In the genomic region with DNA sequence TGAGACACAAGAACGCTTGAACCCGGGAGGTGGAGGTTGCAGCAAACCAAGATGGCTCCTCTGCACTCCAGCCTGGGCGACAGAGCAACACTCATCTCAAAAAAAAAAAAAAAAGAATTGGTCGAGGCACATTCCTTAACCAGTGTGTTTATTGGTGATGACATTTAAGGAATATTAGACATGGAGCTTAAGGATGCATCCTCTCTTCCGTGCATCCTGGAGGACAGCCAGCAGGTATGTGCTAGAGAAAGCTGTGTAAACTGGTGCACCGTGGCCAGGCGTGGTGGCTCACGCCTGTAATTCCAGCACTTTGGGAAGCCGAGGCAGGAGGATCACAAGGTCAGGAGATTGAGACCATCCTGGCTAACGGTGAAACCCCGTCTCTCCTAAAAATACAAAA, we compare ENCODE assay signal across 21 cellular contexts. TPM values are rescaled to one million over a fixed set of nuclear protein-coding genes. Genes with fewer than 3 reads are reported as not detected.
A peak's percentile ranks its signal among the peaks of the same experiment; 100 is the strongest.
DNase-seq lines count a peak whose midpoint lies in the region; ATAC-seq, FAIRE-seq and TF ChIP-seq lines count a peak whose summit lies in the region.
"Had no signal": no experiment of that assay in that cellular context is flagged by ENCODE, and none has a peak within 500 bp of the region (broad histone marks: within the 10 kb centered on the region; RNA-seq: fewer than 3 reads in every experiment).

No MANE protein-coding gene starts in this region.

- intact Hi-C loops in HepG2 (cut with micrococcal nuclease; ENCODE audit: unreplicated experiment) (no loop called here), right lobe of liver (cut with DNase I) (no loop called here)
- intact Hi-C loops in activated CD4-positive, alpha-beta memory T cell treated with anti-CD3 and anti-CD28 coated beads for 36 hours (cut with micrococcal nuclease), result loop anchor here (10.0 kb wide), 1 partner anchor 522 kb away; a partner anchor contains a TSS

- in situ Hi-C loops in HepG2 (cut with HindIII; ENCODE audit: extremely low pct_ligation_motif_present, low pct_unique_long_range_greater_than_20kb), result no loop called here

- POLR2A ChIA-PET in HepG2 (lab: Yijun Ruan, JAX), result interaction anchor here (0.7 to 1.4 kb wide), 2 partner anchors 26 to 29 kb away, joined by 3 read pairs; no protein-coding TSS in a partner anchor
- POLR2A ChIA-PET in activated CD4-positive, alpha-beta memory T cell treated with anti-CD3 and anti-CD28 coated beads for 36 hours (lab: Charles Lee), result interaction anchor here (0.6 kb wide), 1 partner anchor 47 kb away, joined by 3 read pairs; no protein-coding TSS in a partner anchor

- H2AFZ ChIP-seq in HepG2 (ENCODE audit: low read length), result no peak overlapping the region
- H2AFZ ChIP-seq: GM23248 had no signal

- H3K36me3 Mint-ChIP-seq in activated CD4-positive, alpha-beta memory T cell treated with anti-CD3 and anti-CD28 coated beads for 36 hours, result peaks cover 45% of the 10 kb centered on the region

- H3K36me3 ChIP-seq in HepG2 (replicated peaks in 1 of 2; ENCODE audit: control insufficient read depth in 1 of 2, insufficient read depth in 2 of 2, low read length in 2 of 2) (peaks cover 30 to 72% of the 10 kb centered on the region in 2 experiments), right lobe of liver (peaks cover 0 to 81% (median 40%) of the 10 kb centered on the region in 4 donors)

- BruUV-seq in HepG2 (replicated peaks; lab: Mats Ljungman, UMichigan), result no TSS peak

- no peak for ATAC-seq in HepG2
- ATAC-seq in right lobe of liver, result no peak
- ATAC-seq in GM21786 (IDR thresholded peaks at IDR 0.05; ENCODE audit: unreplicated experiment), result no peak

- DNase-seq in HepG2 (ENCODE audit: low spot score) (no peak), right lobe of liver (no peak), epithelial cell of prostate (ENCODE audit: low read depth, low spot score) (no peak)
- DNase-seq in activated CD4-positive, alpha-beta memory T cell treated with anti-CD3 and anti-CD28 coated beads for 36 hours, result no peak
- DNase-seq: ACHN; BE2C; C1 segment of cervical spinal cord; CD4-positive, CD25-positive, alpha-beta regulatory T cell; CD8-positive, alpha-beta memory T cell; COR-L47; DMS 273 treated with DMSO at 0.1 percent for 48 hours; DMS53; DND-41; EL; GM23248 had no signal

- H3K4me1 Mint-ChIP-seq in activated CD4-positive, alpha-beta memory T cell treated with anti-CD3 and anti-CD28 coated beads for 36 hours (ENCODE audit: low read depth), result peaks cover 24% of the 10 kb centered on the region

- no peak for TF ChIP-seq POLR2A in HepG2 (IDR thresholded peaks at IDR 0.05; ENCODE audit: insufficient read depth in 1 of 2, low read depth in 2 of 2, low read length in 2 of 2)
- TF ChIP-seq POLR2A in right lobe of liver (IDR thresholded peaks at IDR 0.05), result no peak

- no peak overlapping the region for H3K9ac ChIP-seq in HepG2 (ENCODE audit: insufficient read depth, low read depth, low read length)
- H3K9ac ChIP-seq: GM23248 had no signal

- H3K9me3 Mint-ChIP-seq in activated CD4-positive, alpha-beta memory T cell treated with anti-CD3 and anti-CD28 coated beads for 36 hours, result no peaks in the 10 kb centered on the region
- H3K9me3 Mint-ChIP-seq: CD4-positive, CD25-positive, alpha-beta regulatory T cell; CD8-positive, alpha-beta memory T cell had no signal

- TF ChIP-seq CTCF in HepG2 (CRISPR knock-in tag; IDR thresholded peaks at IDR 0.05) (no peak), right lobe of liver (IDR thresholded peaks at IDR 0.05) (no peak)

- no peak overlapping the region for H3K27ac ChIP-seq in HepG2 (ENCODE audit: extremely low read length, insufficient read depth, low read length)
- no peak overlapping the region for H3K27ac ChIP-seq in right lobe of liver
- peak overlapping the region; percentile 94 for H3K27ac ChIP-seq in epithelial cell of prostate
- H3K27ac ChIP-seq: GM23248 had no signal

- FAIRE-seq in HepG2 (lab: Jason Lieb, UNC), result no peak
- FAIRE-seq: A204.1, GM12878, GM19239 had no signal

- 0 out of 2 replicates have a peak, but pooled peaks cover 7% of the 10 kb centered on the region for H4K20me1 ChIP-seq in HepG2 (ENCODE audit: insufficient read depth, low read length)

- TF ChIP-seq EP300 in HepG2 (IDR thresholded peaks at IDR 0.05; ENCODE audit: low read depth in 2 of 2, low read length in 2 of 2) (no peak), HepG2 (CRISPR knock-in tag; IDR thresholded peaks at IDR 0.05; ENCODE audit: borderline replicate concordance) (no peak)

- H3K4me1 ChIP-seq in HepG2 (ENCODE audit: insufficient read depth, low read length), result peaks cover 41% of the 10 kb centered on the region
- peaks cover 0 to 32% (median 13%) of the 10 kb centered on the region in 4 donors for H3K4me1 ChIP-seq in right lobe of liver
- H3K4me1 ChIP-seq: BE2C, HAP-1 had no signal

- no peaks in the 10 kb centered on the region for H3K27me3 Mint-ChIP-seq in activated CD4-positive, alpha-beta memory T cell treated with anti-CD3 and anti-CD28 coated beads for 36 hours
- H3K27me3 Mint-ChIP-seq: CD4-positive, CD25-positive, alpha-beta regulatory T cell; CD8-positive, alpha-beta memory T cell had no signal

- peaks cover 17% of the 10 kb centered on the region for H3K79me2 ChIP-seq in HepG2 (ENCODE audit: insufficient read depth, low read length)

- H3K27me3 ChIP-seq in HepG2 (ENCODE audit: control insufficient read depth in 1 of 2, insufficient read depth in 2 of 2, low read length in 2 of 2) (no peaks in the 10 kb centered on the region), right lobe of liver (no peaks in the 10 kb centered on the region)
- H3K27me3 ChIP-seq: BE2C had no signal

- H3K9me3 ChIP-seq in HepG2 (ENCODE audit: low read length) (no peaks in the 10 kb centered on the region), right lobe of liver (no peaks in the 10 kb centered on the region)
- H3K9me3 ChIP-seq: BE2C, HAP-1 had no signal

- no peak overlapping the region for H3K27ac Mint-ChIP-seq in activated CD4-positive, alpha-beta memory T cell treated with anti-CD3 and anti-CD28 coated beads for 36 hours
- H3K27ac Mint-ChIP-seq: CD8-positive, alpha-beta memory T cell had no signal

- no peak for TF ChIP-seq RAD21 in HepG2 (CRISPR knock-in tag; IDR thresholded peaks at IDR 0.05)

- 96% methylated on average over 11 of the region's 11 CpGs for WGBS in HepG2 (ENCODE audit: low lambda C conversion rate)
- WGBS in right lobe of liver (ENCODE audit: insufficient coverage, low coverage, low lambda C conversion rate, missing lambda C conversion rate), result 84% methylated on average over 6 of the region's 11 CpGs

- H3K4me3 Mint-ChIP-seq in activated CD4-positive, alpha-beta memory T cell treated with anti-CD3 and anti-CD28 coated beads for 36 hours, result no peak overlapping the region
- H3K4me3 Mint-ChIP-seq: CD4-positive, CD25-positive, alpha-beta regulatory T cell; CD8-positive, alpha-beta memory T cell had no signal

- H3K4me3 ChIP-seq in HepG2 (replicated peaks in 1 of 3; ENCODE audit: insufficient read depth in 1 of 3, low read depth in 2 of 3, low read length in 3 of 3) (no peak overlapping the region), right lobe of liver (no peak overlapping the region)
- H3K4me3 ChIP-seq: GM12878, GM23248, HAP-1 had no signal

- no peak overlapping the region for H3K4me2 ChIP-seq in HepG2 (ENCODE audit: low read depth, low read length)

- CTCF ChIA-PET in HepG2 (lab: Yijun Ruan, JAX; ENCODE audit: low intra/inter-chr PET ratio, low total read pairs), result no interaction called here
- CTCF ChIA-PET in activated CD4-positive, alpha-beta memory T cell treated with anti-CD3 and anti-CD28 coated beads for 36 hours (lab: Charles Lee), result interaction anchor here (0.7 to 1.0 kb wide), 2 partner anchors 26 to 827 kb away, joined by 3 read pairs; no protein-coding TSS in a partner anchor

RNA-seq across cellular contexts. Expression of a gene that starts 11.8 kb away (rescaled TPM):
- total RNA-seq in HepG2 (2016; rRNA removed; fragmentation: Illumina TruSeq; extraction: Trizol) (60.6 and 64.5 TPM in 2 replicates), right lobe of liver (100 to 1,000 TPM in 2 of 6 experiments, 10 to 100 TPM in 4; 24.5 to 147 (median 80.1) TPM)
- total RNA-seq in HepG2 (2016; cell fraction: cytosol; rRNA removed; fragmentation: Illumina TruSeq; extraction: Trizol; ENCODE audit: low read depth), result 591 and 606 TPM in 2 replicates
- 52.3 and 68.3 TPM in 2 replicates for total RNA-seq in HepG2 (2016; cell fraction: insoluble cytoplasmic fraction; rRNA removed; fragmentation: Illumina TruSeq; extraction: Trizol)
- total RNA-seq in HepG2 (2016; cell fraction: membrane; rRNA removed; fragmentation: Illumina TruSeq; extraction: Trizol), result 187 and 224 TPM in 2 replicates
- total RNA-seq in HepG2 (2016; cell fraction: nucleus; rRNA removed; fragmentation: Illumina TruSeq; extraction: Trizol), result 44.7 and 53.4 TPM in 2 replicates
- 46.0 and 46.4 TPM in 2 replicates for polyA plus RNA-seq in HepG2 (2011; rRNA removed)
- 21.4 and 28.4 TPM in 2 replicates for polyA plus RNA-seq in HepG2 (2011; cell fraction: cytosol; rRNA removed)
- 34.0 and 37.5 TPM in 2 replicates for polyA plus RNA-seq in HepG2 (2011; cell fraction: nucleus; rRNA removed)
- polyA plus RNA-seq in HepG2 (2012), result 28.8 and 32.8 TPM in 2 replicates
- polyA plus RNA-seq in HepG2 (2016; cell fraction: cytosol; fragmentation: Illumina TruSeq; extraction: Trizol; ENCODE audit: low read depth), result 2.2 and 2.3 TPM in 2 replicates
- polyA plus RNA-seq in HepG2 (2016; cell fraction: insoluble cytoplasmic fraction; fragmentation: Illumina TruSeq; extraction: Trizol; ENCODE audit: low read depth), result 25.2 and 27.2 TPM in 2 replicates
- 4.6 and 5.7 TPM in 2 replicates for polyA plus RNA-seq in HepG2 (2016; cell fraction: membrane; fragmentation: Illumina TruSeq; extraction: Trizol; ENCODE audit: low read depth)
- 83.3 and 87.6 TPM in 2 replicates for polyA plus RNA-seq in HepG2 (2016; cell fraction: nucleus; fragmentation: Illumina TruSeq; extraction: Trizol; ENCODE audit: insufficient read depth, low read depth)
- polyA minus RNA-seq in HepG2 (2011; rRNA and poly(A)+ RNA removed; ENCODE audit: low replicate concordance), result 56.7 and 119 TPM in 2 replicates
- 60.1 and 60.2 TPM in 2 replicates for polyA minus RNA-seq in HepG2 (2011; cell fraction: cytosol; rRNA and poly(A)+ RNA removed)
- 53.6 and 70.4 TPM in 2 replicates for polyA minus RNA-seq in HepG2 (2011; cell fraction: nucleus; rRNA and poly(A)+ RNA removed)
- total RNA-seq in activated CD4-positive, alpha-beta memory T cell treated with anti-CD3 and anti-CD28 coated beads for 36 hours, result 10 to 100 TPM; 49.1 to 50.6 TPM

RNA-seq across cellular contexts. Expression of a gene that starts 22.4 kb away (rescaled TPM):
- total RNA-seq in HepG2 (2016; rRNA removed; fragmentation: Illumina TruSeq; extraction: Trizol) (10.0 and 11.8 TPM in 2 replicates), right lobe of liver (1 to 10 TPM; 4.3 to 8.1 (median 5.7) TPM)
- 3.2 and 3.8 TPM in 2 replicates for total RNA-seq in HepG2 (2016; cell fraction: cytosol; rRNA removed; fragmentation: Illumina TruSeq; extraction: Trizol; ENCODE audit: low read depth)
- 9.0 and 11.1 TPM in 2 replicates for total RNA-seq in HepG2 (2016; cell fraction: insoluble cytoplasmic fraction; rRNA removed; fragmentation: Illumina TruSeq; extraction: Trizol)
- total RNA-seq in HepG2 (2016; cell fraction: membrane; rRNA removed; fragmentation: Illumina TruSeq; extraction: Trizol), result 5.6 and 5.8 TPM in 2 replicates
- total RNA-seq in HepG2 (2016; cell fraction: nucleus; rRNA removed; fragmentation: Illumina TruSeq; extraction: Trizol), result 6.2 and 6.3 TPM in 2 replicates
- polyA plus RNA-seq in HepG2 (2011; rRNA removed), result 7.0 and 8.5 TPM in 2 replicates
- polyA plus RNA-seq in HepG2 (2011; cell fraction: cytosol; rRNA removed), result 6.5 and 7.7 TPM in 2 replicates
- polyA plus RNA-seq in HepG2 (2011; cell fraction: nucleus; rRNA removed), result 4.4 and 4.7 TPM in 2 replicates
- polyA plus RNA-seq in HepG2 (2012), result 5.6 and 6.7 TPM in 2 replicates
- 1.5 and 1.7 TPM in 2 replicates for polyA plus RNA-seq in HepG2 (2016; cell fraction: cytosol; fragmentation: Illumina TruSeq; extraction: Trizol; ENCODE audit: low read depth)
- 10.0 and 11.5 TPM in 2 replicates for polyA plus RNA-seq in HepG2 (2016; cell fraction: insoluble cytoplasmic fraction; fragmentation: Illumina TruSeq; extraction: Trizol; ENCODE audit: low read depth)
- polyA plus RNA-seq in HepG2 (2016; cell fraction: membrane; fragmentation: Illumina TruSeq; extraction: Trizol; ENCODE audit: low read depth), result 3.1 and 3.5 TPM in 2 replicates
- polyA plus RNA-seq in HepG2 (2016; cell fraction: nucleus; fragmentation: Illumina TruSeq; extraction: Trizol; ENCODE audit: insufficient read depth, low read depth), result 8.6 and 9.3 TPM in 2 replicates
- 4.0 and 4.9 TPM in 2 replicates for polyA minus RNA-seq in HepG2 (2011; rRNA and poly(A)+ RNA removed; ENCODE audit: low replicate concordance)
- 2.6 and 5.7 TPM in 2 replicates for polyA minus RNA-seq in HepG2 (2011; cell fraction: cytosol; rRNA and poly(A)+ RNA removed)
- polyA minus RNA-seq in HepG2 (2011; cell fraction: nucleus; rRNA and poly(A)+ RNA removed), result 3.1 and 4.2 TPM in 2 replicates
- total RNA-seq in activated CD4-positive, alpha-beta memory T cell treated with anti-CD3 and anti-CD28 coated beads for 36 hours, result 1 to 10 TPM; 6.2 TPM

RNA-seq across cellular contexts. Expression of a gene that starts 51.4 kb away (rescaled TPM):
- total RNA-seq in HepG2 (2016; rRNA removed; fragmentation: Illumina TruSeq; extraction: Trizol) (37.9 and 93.8 TPM in 2 replicates), right lobe of liver (1,000 to 10,000 TPM in 4 of 6 experiments, 100 to 1,000 TPM in 2; 762 to 2,105 (median 1,328) TPM)
- total RNA-seq in HepG2 (2016; cell fraction: cytosol; rRNA removed; fragmentation: Illumina TruSeq; extraction: Trizol; ENCODE audit: low read depth), result 17.8 and 20.7 TPM in 2 replicates
- total RNA-seq in HepG2 (2016; cell fraction: insoluble cytoplasmic fraction; rRNA removed; fragmentation: Illumina TruSeq; extraction: Trizol), result 36.6 and 104 TPM in 2 replicates
- 16.5 and 17.6 TPM in 2 replicates for total RNA-seq in HepG2 (2016; cell fraction: membrane; rRNA removed; fragmentation: Illumina TruSeq; extraction: Trizol)
- total RNA-seq in HepG2 (2016; cell fraction: nucleus; rRNA removed; fragmentation: Illumina TruSeq; extraction: Trizol), result 82.9 and 93.6 TPM in 2 replicates
- 229 and 265 TPM in 2 replicates for polyA plus RNA-seq in HepG2 (2011; rRNA removed)
- 243 and 259 TPM in 2 replicates for polyA plus RNA-seq in HepG2 (2011; cell fraction: cytosol; rRNA removed)
- polyA plus RNA-seq in HepG2 (2011; cell fraction: nucleus; rRNA removed), result 151 and 156 TPM in 2 replicates
- polyA plus RNA-seq in HepG2 (2012), result 168 and 224 TPM in 2 replicates
- 16.8 and 19.6 TPM in 2 replicates for polyA plus RNA-seq in HepG2 (2016; cell fraction: cytosol; fragmentation: Illumina TruSeq; extraction: Trizol; ENCODE audit: low read depth)
- 41.6 and 42.5 TPM in 2 replicates for polyA plus RNA-seq in HepG2 (2016; cell fraction: insoluble cytoplasmic fraction; fragmentation: Illumina TruSeq; extraction: Trizol; ENCODE audit: low read depth)
- polyA plus RNA-seq in HepG2 (2016; cell fraction: membrane; fragmentation: Illumina TruSeq; extraction: Trizol; ENCODE audit: low read depth), result 14.9 and 16.4 TPM in 2 replicates
- 151 and 165 TPM in 2 replicates for polyA plus RNA-seq in HepG2 (2016; cell fraction: nucleus; fragmentation: Illumina TruSeq; extraction: Trizol; ENCODE audit: insufficient read depth, low read depth)
- polyA minus RNA-seq in HepG2 (2011; rRNA and poly(A)+ RNA removed; ENCODE audit: low replicate concordance), result 107 TPM in 1 of 2 replicates, not detected in the other
- polyA minus RNA-seq in HepG2 (2011; cell fraction: cytosol; rRNA and poly(A)+ RNA removed), result 58.9 and 79.4 TPM in 2 replicates
- polyA minus RNA-seq in HepG2 (2011; cell fraction: nucleus; rRNA and poly(A)+ RNA removed), result 47.1 and 78.2 TPM in 2 replicates
- not detected for total RNA-seq in activated CD4-positive, alpha-beta memory T cell treated with anti-CD3 and anti-CD28 coated beads for 36 hours
- total RNA-seq: CD4-positive, CD25-positive, alpha-beta regulatory T cell; CD8-positive, alpha-beta memory T cell; G401; GM23248 had no signal
- polyA plus RNA-seq: CD4-positive, CD25-positive, alpha-beta regulatory T cell; CD8-positive, alpha-beta memory T cell; GM23248 had no signal

RNA-seq across cellular contexts. Expression of a gene that starts 54.3 kb away (rescaled TPM):
- total RNA-seq in HepG2 (2016; rRNA removed; fragmentation: Illumina TruSeq; extraction: Trizol), result 53.2 and 56.9 TPM in 2 replicates
- total RNA-seq in HepG2 (2016; cell fraction: cytosol; rRNA removed; fragmentation: Illumina TruSeq; extraction: Trizol; ENCODE audit: low read depth), result 14.5 and 17.2 TPM in 2 replicates
- total RNA-seq in HepG2 (2016; cell fraction: insoluble cytoplasmic fraction; rRNA removed; fragmentation: Illumina TruSeq; extraction: Trizol), result 49.6 and 57.2 TPM in 2 replicates
- 31.0 and 33.2 TPM in 2 replicates for total RNA-seq in HepG2 (2016; cell fraction: membrane; rRNA removed; fragmentation: Illumina TruSeq; extraction: Trizol)
- 75.6 and 79.7 TPM in 2 replicates for total RNA-seq in HepG2 (2016; cell fraction: nucleus; rRNA removed; fragmentation: Illumina TruSeq; extraction: Trizol)
- polyA plus RNA-seq in HepG2 (2011; rRNA removed), result 29.1 and 33.7 TPM in 2 replicates
- 14.7 and 19.2 TPM in 2 replicates for polyA plus RNA-seq in HepG2 (2011; cell fraction: cytosol; rRNA removed)
- polyA plus RNA-seq in HepG2 (2011; cell fraction: nucleus; rRNA removed), result 57.3 and 62.4 TPM in 2 replicates
- polyA plus RNA-seq in HepG2 (2012), result 30.0 and 30.2 TPM in 2 replicates
- 5.1 and 5.2 TPM in 2 replicates for polyA plus RNA-seq in HepG2 (2016; cell fraction: cytosol; fragmentation: Illumina TruSeq; extraction: Trizol; ENCODE audit: low read depth)
- polyA plus RNA-seq in HepG2 (2016; cell fraction: insoluble cytoplasmic fraction; fragmentation: Illumina TruSeq; extraction: Trizol; ENCODE audit: low read depth), result 35.8 and 38.2 TPM in 2 replicates
- polyA plus RNA-seq in HepG2 (2016; cell fraction: membrane; fragmentation: Illumina TruSeq; extraction: Trizol; ENCODE audit: low read depth), result 12.2 and 13.7 TPM in 2 replicates
- polyA plus RNA-seq in HepG2 (2016; cell fraction: nucleus; fragmentation: Illumina TruSeq; extraction: Trizol; ENCODE audit: insufficient read depth, low read depth), result 98.1 and 100 TPM in 2 replicates
- polyA minus RNA-seq in HepG2 (2011; rRNA and poly(A)+ RNA removed; ENCODE audit: low replicate concordance), result 32.6 and 73.5 TPM in 2 replicates
- 17.8 and 19.3 TPM in 2 replicates for polyA minus RNA-seq in HepG2 (2011; cell fraction: cytosol; rRNA and poly(A)+ RNA removed)
- 103 and 106 TPM in 2 replicates for polyA minus RNA-seq in HepG2 (2011; cell fraction: nucleus; rRNA and poly(A)+ RNA removed)
- total RNA-seq in right lobe of liver, result 10 to 100 TPM in 5 of 6 experiments, 1 to 10 TPM in 1; 9.7 to 18.8 (median 14.0) TPM
- total RNA-seq in activated CD4-positive, alpha-beta memory T cell treated with anti-CD3 and anti-CD28 coated beads for 36 hours, result 10 to 100 TPM; 18.0 to 18.6 TPM

Comparison
In these comparisons a context has a peak if more than half of its experiments do, and no peak if none do; other contexts are left out.
1. RNA of a gene that starts 51.4 kb away (total RNA-seq): 762 to 2,105 TPM in right lobe of liver and 16.5 to 104 TPM in HepG2; not detected in activated CD4-positive, alpha-beta memory T cell treated with anti-CD3 and anti-CD28 coated beads for 36 hours; every median in the first group is over 10 times any median in the second.